1 cellular context compared by ENCODE assay signal in genomic region chr2:238288650-238289573, GRCh38.
TF ChIP-seq lines count a peak whose summit lies in the region.

No MANE protein-coding gene starts in this region.

TF ChIP-seq in H1, 55 proteins besides CTCF, POLR2A, EP300 and RAD21:
- TF ChIP-seq SIX5 (IDR thresholded peaks at IDR 0.05; ENCODE audit: low read depth, low read length) (peak; percentile 16; the same call in 1 of the 2 replicates), FOSL1 (IDR thresholded peaks at IDR 0.05; ENCODE audit: insufficient read depth, low read depth, low read length) (no peak), KDM1A (IDR thresholded peaks at IDR 0.05; ENCODE audit: borderline replicate concordance, low read length) (no peak), BCL11A (IDR thresholded peaks at IDR 0.05; ENCODE audit: low read depth in 2 of 2, low read length in 2 of 2) (no peak), KDM4A (IDR thresholded peaks at IDR 0.05; ENCODE audit: low read depth, low read length, severe bottlenecking) (peak; percentile 54), ASH2L (IDR thresholded peaks at IDR 0.05; ENCODE audit: low read length) (peak; percentile 52), HDAC6 (IDR thresholded peaks at IDR 0.05; ENCODE audit: low read depth, low read length) (no peak), GABPA (IDR thresholded peaks at IDR 0.05; ENCODE audit: borderline replicate concordance, insufficient read depth, low read length) (no peak; the same call in 1 of the 2 replicates), ZNF274 (IDR thresholded peaks at IDR 0.05; ENCODE audit: borderline replicate concordance, extremely low read depth, low read length) (no peak), TBP (IDR thresholded peaks at IDR 0.05; ENCODE audit: low read depth, low read length) (peak; percentile 36; the same call in 1 of the 2 replicates), YY1 (IDR thresholded peaks at IDR 0.05; ENCODE audit: low read depth, low read length) (peak; percentile 76), MAFK (IDR thresholded peaks at IDR 0.05; ENCODE audit: low read depth, low read length) (no peak), CTBP2 (IDR thresholded peaks at IDR 0.05; ENCODE audit: borderline replicate concordance, insufficient read depth, insufficient read length, low read length) (no peak), CBX8 (IDR thresholded peaks at IDR 0.05; ENCODE audit: borderline replicate concordance, low read depth, low read length) (no peak), CHD2 (IDR thresholded peaks at IDR 0.05; ENCODE audit: low read length) (peak; percentile 81), RFX5 (IDR thresholded peaks at IDR 0.05; ENCODE audit: borderline replicate concordance, low read depth, low read length) (no peak), CHD7 (IDR thresholded peaks at IDR 0.05; ENCODE audit: insufficient replicate concordance, low read length) (no peak), POLR2AphosphoS5 (IDR thresholded peaks at IDR 0.05; ENCODE audit: low read depth, low read length) (no peak), SRF (IDR thresholded peaks at IDR 0.05; ENCODE audit: low read depth, low read length) (no peak), POU5F1 (IDR thresholded peaks at IDR 0.05; ENCODE audit: low read depth, low read length) (no peak), USF2 (IDR thresholded peaks at IDR 0.05; ENCODE audit: low read length) (no peak), E2F6 (IDR thresholded peaks at IDR 0.05) (peak; percentile 67), JUN (IDR thresholded peaks at IDR 0.05; ENCODE audit: low read depth, low read length) (no peak), KDM5A (IDR thresholded peaks at IDR 0.05; ENCODE audit: low read length) (no peak), GTF2F1 (IDR thresholded peaks at IDR 0.05; ENCODE audit: borderline replicate concordance, low read depth, low read length) (no peak), PHF8 (conservative IDR thresholded peaks at IDR 0.05; ENCODE audit: low read depth, low read length) (0 out of 2 replicates have a peak, but pooled peaks have one; percentile 41), SUZ12 (IDR thresholded peaks at IDR 0.05; ENCODE audit: low read length) (no peak), BACH1 (IDR thresholded peaks at IDR 0.05; ENCODE audit: low read length) (no peak), SP4 (IDR thresholded peaks at IDR 0.05; ENCODE audit: low read length) (peak; percentile 55; the same call in 1 of the 2 replicates), SP1 (IDR thresholded peaks at IDR 0.05; ENCODE audit: low read depth, low read length) (peak; percentile 96), CEBPB (IDR thresholded peaks at IDR 0.05; ENCODE audit: low read depth, low read length) (no peak; the same call in 1 of the 2 replicates), SAP30 (IDR thresholded peaks at IDR 0.05; ENCODE audit: insufficient read depth, insufficient replicate concordance, low read length) (no peak), TAF7 (optimal IDR thresholded peaks at IDR 0.05; ENCODE audit: borderline replicate concordance, low read depth, low read length) (peak; percentile 9), TCF12 (IDR thresholded peaks at IDR 0.05; ENCODE audit: low read depth, low read length) (no peak), CBX5 (IDR thresholded peaks at IDR 0.05; ENCODE audit: low read depth, low read length) (no peak), JUND (IDR thresholded peaks at IDR 0.05; ENCODE audit: low read length) (peak; percentile 90), RNF2 (IDR thresholded peaks at IDR 0.05; ENCODE audit: borderline replicate concordance, low read depth, low read length, missing control alignments, poor library complexity, severe bottlenecking) (no peak), MAX (IDR thresholded peaks at IDR 0.05) (peak; percentile 99), TEAD4 (IDR thresholded peaks at IDR 0.05; ENCODE audit: low read depth, low read length) (no peak), ATF2 (IDR thresholded peaks at IDR 0.05; ENCODE audit: low read length) (no peak), SP2 (IDR thresholded peaks at IDR 0.05; ENCODE audit: low read length) (peak; percentile 65), CHD1 (IDR thresholded peaks at IDR 0.05; ENCODE audit: low read depth, low read length) (peak; percentile 90), TAF1 (IDR thresholded peaks at IDR 0.05; ENCODE audit: low read depth, low read length) (peak; percentile 51; the same call in 1 of the 2 replicates), EZH2 (IDR thresholded peaks at IDR 0.05; ENCODE audit: low read depth, low read length, severe bottlenecking) (no peak), SIRT6 (IDR thresholded peaks at IDR 0.05; ENCODE audit: low read length) (no peak), ATF3 (IDR thresholded peaks at IDR 0.05; ENCODE audit: insufficient read depth, low read depth, low read length) (no peak), SIN3A (conservative IDR thresholded peaks at IDR 0.05 in 1 of 2, IDR thresholded peaks at IDR 0.05 in 1 of 2; ENCODE audit: low read depth in 1 of 2, low read length in 2 of 2) (peak; percentile 45 to 86; a peak in 2 of 4 replicates), NRF1 (IDR thresholded peaks at IDR 0.05; ENCODE audit: low read depth, low read length) (peak; percentile 25; the same call in 1 of the 2 replicates), RXRA (IDR thresholded peaks at IDR 0.05; ENCODE audit: insufficient read depth, low read depth, low read length) (no peak), CREB1 (IDR thresholded peaks at IDR 0.05) (peak; percentile 86), RBBP5 (IDR thresholded peaks at IDR 0.05; ENCODE audit: borderline replicate concordance, low read depth, low read length) (no peak), HDAC2 (IDR thresholded peaks at IDR 0.05; ENCODE audit: borderline replicate concordance in 1 of 2, low read depth in 2 of 2, low read length in 2 of 2) (0 out of 4 replicates have a peak, but pooled peaks of 1 of the 2 experiments have one; percentile 72), EGR1 (IDR thresholded peaks at IDR 0.05; ENCODE audit: borderline replicate concordance, low read depth, low read length) (0 out of 2 replicates have a peak, but pooled peaks have one; percentile 6), NANOG (IDR thresholded peaks at IDR 0.05; ENCODE audit: insufficient read depth, low read depth, low read length, poor library complexity, severe bottlenecking) (peak; percentile 3), BRCA1 (IDR thresholded peaks at IDR 0.05; ENCODE audit: low read depth, low read length) (no peak)
